ENCODE assay signal across 9 cellular contexts in genomic region chr4:44493924-44494323, GRCh38. TPM values are rescaled to one million over a fixed set of nuclear protein-coding genes. Genes with fewer than 3 reads are reported as not detected.
A peak's percentile ranks its signal among the peaks of the same experiment; 100 is the strongest.
DNase-seq lines count a peak whose midpoint lies in the region; ATAC-seq and TF ChIP-seq lines count a peak whose summit lies in the region.
"Had no signal": no experiment of that assay in that cellular context is flagged by ENCODE, and none has a peak within 500 bp of the region (broad histone marks: within the 10 kb centered on the region; RNA-seq: fewer than 3 reads in every experiment).

No MANE protein-coding gene starts in this region.

- H3K27ac ChIP-seq in HCT116 (ENCODE audit: low read depth, low read length), result no peak overlapping the region
- H3K27ac ChIP-seq in naive thymus-derived CD4-positive, alpha-beta T cell (ENCODE audit: low read depth, low read length), result no peak overlapping the region

- H3K4me1 Mint-ChIP-seq in T-helper 2 cell treated with Interferon-gamma antibody and Interleukin-4, amounts not matched to agents 5 μg/mL and 100 μg/mL, for 36 hours (ENCODE audit: low read depth), result no peaks in the 10 kb centered on the region
- no peaks in the 10 kb centered on the region for H3K4me1 Mint-ChIP-seq in naive thymus-derived CD4-positive, alpha-beta T cell
- H3K4me1 Mint-ChIP-seq: central memory CD8-positive, alpha-beta T cell had no signal

- H3K4me2 ChIP-seq in HCT116 (ENCODE audit: low read length), result no peak overlapping the region

- no peak for ATAC-seq in HCT116
- ATAC-seq in naive thymus-derived CD4-positive, alpha-beta T cell, result no peak

- H3K9ac ChIP-seq in HCT116 (ENCODE audit: low read length), result no peak overlapping the region

- H3K4me1 ChIP-seq in HCT116 (ENCODE audit: control insufficient read depth in 1 of 2, insufficient read depth in 2 of 2, low read length in 2 of 2), result no peaks in the 10 kb centered on the region
- no peaks in the 10 kb centered on the region for H3K4me1 ChIP-seq in naive thymus-derived CD4-positive, alpha-beta T cell (ENCODE audit: control insufficient read depth in 2 of 2, insufficient read depth in 2 of 2, low read length in 2 of 2)

- no peaks in the 10 kb centered on the region for H3K36me3 Mint-ChIP-seq in T-helper 2 cell treated with Interferon-gamma antibody and Interleukin-4, amounts not matched to agents 5 μg/mL and 100 μg/mL, for 36 hours (ENCODE audit: low read depth)
- no peaks in the 10 kb centered on the region for H3K36me3 Mint-ChIP-seq in naive thymus-derived CD4-positive, alpha-beta T cell

- H2AFZ ChIP-seq in HCT116 (ENCODE audit: low read depth, low read length, poor library complexity, severe bottlenecking), result no peak overlapping the region

- no peak overlapping the region for H3K4me3 Mint-ChIP-seq in T-helper 2 cell treated with Interferon-gamma antibody and Interleukin-4, amounts not matched to agents 5 μg/mL and 100 μg/mL, for 36 hours
- H3K4me3 Mint-ChIP-seq in naive thymus-derived CD4-positive, alpha-beta T cell, result no peak overlapping the region
- H3K4me3 Mint-ChIP-seq: central memory CD8-positive, alpha-beta T cell had no signal

- peaks cover 0 to 6% of the 10 kb centered on the region in 2 experiments; a peak in 1 of 4 replicates for H3K9me3 ChIP-seq in HCT116 (ENCODE audit: control insufficient read depth in 1 of 2, insufficient read depth in 1 of 2, low read depth in 1 of 2, low read length in 2 of 2)
- no peaks in the 10 kb centered on the region for H3K9me3 ChIP-seq in naive thymus-derived CD4-positive, alpha-beta T cell (ENCODE audit: control insufficient read depth in 2 of 3, low read length in 3 of 3)

- POLR2A ChIA-PET in HCT116 (lab: Charles Lee), result no interaction called here
- POLR2A ChIA-PET in naive thymus-derived CD4-positive, alpha-beta T cell (lab: Charles Lee), result no interaction called here

- H3K79me2 ChIP-seq in HCT116 (ENCODE audit: insufficient read depth, low read length), result no peaks in the 10 kb centered on the region

- TF ChIP-seq CTCF in HCT116 (IDR thresholded peaks at IDR 0.05 in 2 of 3, conservative IDR thresholded peaks at IDR 0.05 in 1 of 3; ENCODE audit: borderline replicate concordance in 1 of 3, insufficient read depth in 1 of 3, low read depth in 2 of 3, low read length in 2 of 3), result peak in 2 of 3 experiments; percentile 28 to 37; a peak in 2 of 6 replicates

- CTCF ChIA-PET in HCT116 (lab: Charles Lee), result interaction anchor here (0.7 kb wide), 1 partner anchor 18 kb away, joined by 3 read pairs; no protein-coding TSS in a partner anchor
- CTCF ChIA-PET in naive thymus-derived CD4-positive, alpha-beta T cell (lab: Charles Lee), result no interaction called here

- H3K27ac Mint-ChIP-seq in T-helper 2 cell treated with Interferon-gamma antibody and Interleukin-4, amounts not matched to agents 5 μg/mL and 100 μg/mL, for 36 hours, result no peak overlapping the region
- H3K27ac Mint-ChIP-seq in naive thymus-derived CD4-positive, alpha-beta T cell, result no peak overlapping the region

- no peaks in the 10 kb centered on the region for H4K20me1 ChIP-seq in HCT116 (ENCODE audit: insufficient read depth)

- no peaks in the 10 kb centered on the region for H3K27me3 ChIP-seq in HCT116 (ENCODE audit: insufficient read depth, low read length)
- H3K27me3 ChIP-seq in naive thymus-derived CD4-positive, alpha-beta T cell (ENCODE audit: control insufficient read depth in 2 of 2, insufficient read depth in 2 of 2, low read length in 2 of 2), result no peaks in the 10 kb centered on the region

- RAD21 ChIA-PET in HCT116 (lab: Charles Lee; ENCODE audit: low non-redundant PET in 1 of 2, low total read pairs in 2 of 2, uncharacterized antibody in 2 of 2, unreplicated experiment in 2 of 2), result no interaction called here

- H3K4me3 ChIP-seq in HCT116 (replicated peaks in 1 of 2; ENCODE audit: low read depth in 1 of 2, low read length in 2 of 2), result no peak overlapping the region
- H3K4me3 ChIP-seq in naive thymus-derived CD4-positive, alpha-beta T cell (ENCODE audit: low read length), result no peak overlapping the region

- no TSS peak for BruUV-seq in HCT116 (replicated peaks; lab: Mats Ljungman, UMichigan)

- DNase-seq in COLO829 (ENCODE audit: low spot score), result peak; percentile 13
- DNase-seq in HCT116 (ENCODE audit: low read depth, low spot score), result no peak
- peak; percentile 21 for DNase-seq in RPMI8226
- DNase-seq in iPS-NIHi7 (ENCODE audit: extremely low spot score), result peak; percentile 47
- no peak for DNase-seq in T-helper 2 cell treated with Interferon-gamma antibody and Interleukin-4, amounts not matched to agents 5 μg/mL and 100 μg/mL, for 36 hours (ENCODE audit: low spot score)
- DNase-seq in activated CD4-positive, alpha-beta T cell treated with anti-CD3 and anti-CD28 coated beads for 4 hours, result no peak
- DNase-seq in cerebellar nuclear complex (lab: John Stamatoyannopoulos, UW), result no peak
- no peak for DNase-seq in naive thymus-derived CD4-positive, alpha-beta T cell

- no peaks in the 10 kb centered on the region for H3K9me2 ChIP-seq in HCT116 (ENCODE audit: insufficient read depth)

- no peaks in the 10 kb centered on the region for H3K9me3 Mint-ChIP-seq in T-helper 2 cell treated with Interferon-gamma antibody and Interleukin-4, amounts not matched to agents 5 μg/mL and 100 μg/mL, for 36 hours
- peaks cover 0 to 2% (median 0%) of the 10 kb centered on the region in 11 donors for H3K9me3 Mint-ChIP-seq in naive thymus-derived CD4-positive, alpha-beta T cell
- H3K9me3 Mint-ChIP-seq: central memory CD8-positive, alpha-beta T cell had no signal

- intact Hi-C loops in HCT116 (cut with micrococcal nuclease), result no loop called here
- intact Hi-C loops in naive thymus-derived CD4-positive, alpha-beta T cell (cut with micrococcal nuclease), result no loop called here

- no peak for TF ChIP-seq POLR2A in HCT116 (IDR thresholded peaks at IDR 0.05; ENCODE audit: borderline replicate concordance, extremely low read depth, insufficient read depth, insufficient read length)

- H3K36me3 ChIP-seq in HCT116 (ENCODE audit: control insufficient read depth in 1 of 2, insufficient read depth in 2 of 2, low read length in 2 of 2), result no peaks in the 10 kb centered on the region
- H3K36me3 ChIP-seq in naive thymus-derived CD4-positive, alpha-beta T cell (ENCODE audit: control insufficient read depth in 2 of 3, insufficient read depth in 3 of 3, low read length in 3 of 3), result no peaks in the 10 kb centered on the region

- H3K27me3 Mint-ChIP-seq in T-helper 2 cell treated with Interferon-gamma antibody and Interleukin-4, amounts not matched to agents 5 μg/mL and 100 μg/mL, for 36 hours (ENCODE audit: low read depth), result no peaks in the 10 kb centered on the region
- peaks cover 0 to 4% (median 0%) of the 10 kb centered on the region in 5 donors for H3K27me3 Mint-ChIP-seq in naive thymus-derived CD4-positive, alpha-beta T cell
- H3K27me3 Mint-ChIP-seq: central memory CD8-positive, alpha-beta T cell had no signal

- TF ChIP-seq RAD21 in HCT116 (IDR thresholded peaks at IDR 0.05; ENCODE audit: low read depth), result no peak

TF ChIP-seq in HCT116, 20 proteins besides CTCF, POLR2A, EP300 and RAD21:
- TF ChIP-seq EZH2phosphoT487 (IDR thresholded peaks at IDR 0.05; ENCODE audit: borderline replicate concordance) (no peak), ELF1 (IDR thresholded peaks at IDR 0.05; ENCODE audit: borderline replicate concordance, low read depth) (no peak), MAX (IDR thresholded peaks at IDR 0.05) (no peak), ZNF274 (IDR thresholded peaks at IDR 0.05; ENCODE audit: low read depth, low read length) (no peak), SP1 (IDR thresholded peaks at IDR 0.05; ENCODE audit: low read depth) (no peak), SIN3A (IDR thresholded peaks at IDR 0.05; ENCODE audit: low read depth) (no peak), CBX3 (IDR thresholded peaks at IDR 0.05; ENCODE audit: low read depth) (no peak), TCF7L2 (IDR thresholded peaks at IDR 0.05; ENCODE audit: borderline replicate concordance, extremely low read depth, insufficient read depth, insufficient read length) (no peak), YY1 (IDR thresholded peaks at IDR 0.05; ENCODE audit: extremely low read depth, insufficient replicate concordance, low read depth, low read length) (no peak), ZFX (IDR thresholded peaks at IDR 0.05) (no peak), SRF (IDR thresholded peaks at IDR 0.05; ENCODE audit: low read depth) (no peak), FOSL1 (IDR thresholded peaks at IDR 0.05; ENCODE audit: low read depth) (no peak), REST (IDR thresholded peaks at IDR 0.05; ENCODE audit: low read depth) (no peak)
TF ChIP-seq in HCT116: peak in this region for 0.

RNA-seq across cellular contexts. Expression of gene KCTD8, which starts 45.3 kb away (rescaled TPM):
- not detected for total RNA-seq in HCT116 (2021; ENCODE audit: unreplicated experiment)
- polyA plus RNA-seq in HCT116 (2012), result not detected in 2 replicates
- total RNA-seq in naive thymus-derived CD4-positive, alpha-beta T cell, result not detected
- not detected for polyA plus RNA-seq in naive thymus-derived CD4-positive, alpha-beta T cell

Comparison
In these comparisons a context has a peak if more than half of its experiments do, and no peak if none do; other contexts are left out.
1. DNase-seq: peak in COLO829 (single experiment), RPMI8226 (single experiment) and iPS-NIHi7 (single experiment); none in HCT116 (single experiment), T-helper 2 cell treated with Interferon-gamma antibody and Interleukin-4, amounts not matched to agents 5 μg/mL and 100 μg/mL, for 36 hours (single experiment), activated CD4-positive, alpha-beta T cell treated with anti-CD3 and anti-CD28 coated beads for 4 hours (0 of 2), cerebellar nuclear complex (0 of 2) and naive thymus-derived CD4-positive, alpha-beta T cell (0 of 9).